In the genomic region with DNA sequence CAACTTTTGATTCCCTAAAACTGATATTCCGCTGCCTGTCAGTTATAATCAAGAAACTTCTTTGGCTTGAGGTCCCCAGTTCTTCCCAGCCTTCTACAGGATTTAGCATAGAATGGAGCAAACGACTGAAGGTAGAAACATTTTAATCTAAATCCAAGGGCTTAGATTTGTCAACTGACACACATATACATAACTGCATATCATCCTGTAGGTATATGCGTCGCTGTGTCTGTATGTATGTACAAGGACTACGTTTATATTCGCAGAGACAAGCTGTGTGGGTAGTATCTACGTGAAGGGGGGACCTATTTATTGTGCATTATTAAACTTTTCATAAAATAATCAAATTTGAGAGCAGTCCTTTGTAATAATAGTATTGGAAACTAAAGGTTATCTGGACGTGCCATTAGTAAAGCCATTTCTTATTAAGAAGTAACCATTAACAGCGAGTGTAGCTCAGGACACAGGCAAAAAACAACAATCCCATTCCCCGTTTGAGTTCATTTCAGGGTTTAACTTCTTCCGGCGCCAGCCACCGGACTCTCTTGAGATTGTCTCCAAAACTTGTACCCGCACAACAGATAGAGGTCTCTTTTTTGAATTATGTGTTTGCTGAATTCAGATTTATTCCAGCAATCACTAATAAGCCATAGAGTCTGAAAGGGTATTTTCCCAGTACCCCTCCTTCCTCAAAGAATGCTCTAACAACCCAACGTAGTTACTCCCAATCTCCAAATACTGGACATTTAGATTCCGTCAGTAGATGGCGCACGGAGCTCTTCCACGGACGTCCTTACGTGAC, we compare ENCODE assay signal across 1 cellular context.
TF ChIP-seq lines count a peak whose summit lies in the region.

No MANE protein-coding gene starts in this region.

TF ChIP-seq in HepG2, 621 proteins besides CTCF, POLR2A, EP300 and RAD21 (continued from another document and continues in another):
- TF ChIP-seq, protein P1, sequence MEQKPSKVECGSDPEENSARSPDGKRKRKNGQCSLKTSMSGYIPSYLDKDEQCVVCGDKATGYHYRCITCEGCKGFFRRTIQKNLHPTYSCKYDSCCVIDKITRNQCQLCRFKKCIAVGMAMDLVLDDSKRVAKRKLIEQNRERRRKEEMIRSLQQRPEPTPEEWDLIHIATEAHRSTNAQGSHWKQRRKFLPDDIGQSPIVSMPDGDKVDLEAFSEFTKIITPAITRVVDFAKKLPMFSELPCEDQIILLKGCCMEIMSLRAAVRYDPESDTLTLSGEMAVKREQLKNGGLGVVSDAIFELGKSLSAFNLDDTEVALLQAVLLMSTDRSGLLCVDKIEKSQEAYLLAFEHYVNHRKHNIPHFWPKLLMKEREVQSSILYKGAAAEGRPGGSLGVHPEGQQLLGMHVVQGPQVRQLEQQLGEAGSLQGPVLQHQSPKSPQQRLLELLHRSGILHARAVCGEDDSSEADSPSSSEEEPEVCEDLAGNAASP (CRISPR knock-in tag; IDR thresholded peaks at IDR 0.05; ENCODE audit: borderline replicate concordance): peak; percentile 100
- no peak for TF ChIP-seq ZNF567 (CRISPR knock-in tag; IDR thresholded peaks at IDR 0.05; ENCODE audit: borderline replicate concordance)
- 0 out of 2 replicates have a peak, but pooled peaks have one; percentile 27 for TF ChIP-seq MIXL1 (CRISPR knock-in tag; IDR thresholded peaks at IDR 0.05)
- TF ChIP-seq, protein P2, sequence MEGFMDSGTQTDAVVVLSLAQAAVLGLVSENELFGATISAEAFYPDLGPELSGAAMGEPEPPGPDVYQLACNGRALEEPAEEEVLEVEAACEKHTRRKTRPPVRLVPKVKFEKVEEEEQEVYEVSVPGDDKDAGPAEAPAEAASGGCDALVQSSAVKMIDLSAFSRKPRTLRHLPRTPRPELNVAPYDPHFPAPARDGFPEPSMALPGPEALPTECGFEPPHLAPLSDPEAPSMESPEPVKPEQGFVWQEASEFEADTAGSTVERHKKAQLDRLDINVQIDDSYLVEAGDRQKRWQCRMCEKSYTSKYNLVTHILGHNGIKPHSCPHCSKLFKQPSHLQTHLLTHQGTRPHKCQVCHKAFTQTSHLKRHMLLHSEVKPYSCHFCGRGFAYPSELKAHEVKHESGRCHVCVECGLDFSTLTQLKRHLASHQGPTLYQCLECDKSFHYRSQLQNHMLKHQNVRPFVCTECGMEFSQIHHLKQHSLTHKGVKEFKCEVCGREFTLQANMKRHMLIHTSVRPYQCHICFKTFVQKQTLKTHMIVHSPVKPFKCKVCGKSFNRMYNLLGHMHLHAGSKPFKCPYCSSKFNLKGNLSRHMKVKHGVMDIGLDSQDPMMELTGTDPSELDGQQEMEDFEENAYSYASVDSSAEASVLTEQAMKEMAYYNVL (CRISPR knock-in tag; IDR thresholded peaks at IDR 0.05; ENCODE audit: borderline replicate concordance): no peak
- no peak for TF ChIP-seq ZNF205 (CRISPR knock-in tag; IDR thresholded peaks at IDR 0.05)
- no peak for TF ChIP-seq ZNF792 (CRISPR knock-in tag; IDR thresholded peaks at IDR 0.05)
- no peak for TF ChIP-seq THAP9 (CRISPR knock-in tag; IDR thresholded peaks at IDR 0.05; ENCODE audit: borderline replicate concordance)
- TF ChIP-seq, protein P3, sequence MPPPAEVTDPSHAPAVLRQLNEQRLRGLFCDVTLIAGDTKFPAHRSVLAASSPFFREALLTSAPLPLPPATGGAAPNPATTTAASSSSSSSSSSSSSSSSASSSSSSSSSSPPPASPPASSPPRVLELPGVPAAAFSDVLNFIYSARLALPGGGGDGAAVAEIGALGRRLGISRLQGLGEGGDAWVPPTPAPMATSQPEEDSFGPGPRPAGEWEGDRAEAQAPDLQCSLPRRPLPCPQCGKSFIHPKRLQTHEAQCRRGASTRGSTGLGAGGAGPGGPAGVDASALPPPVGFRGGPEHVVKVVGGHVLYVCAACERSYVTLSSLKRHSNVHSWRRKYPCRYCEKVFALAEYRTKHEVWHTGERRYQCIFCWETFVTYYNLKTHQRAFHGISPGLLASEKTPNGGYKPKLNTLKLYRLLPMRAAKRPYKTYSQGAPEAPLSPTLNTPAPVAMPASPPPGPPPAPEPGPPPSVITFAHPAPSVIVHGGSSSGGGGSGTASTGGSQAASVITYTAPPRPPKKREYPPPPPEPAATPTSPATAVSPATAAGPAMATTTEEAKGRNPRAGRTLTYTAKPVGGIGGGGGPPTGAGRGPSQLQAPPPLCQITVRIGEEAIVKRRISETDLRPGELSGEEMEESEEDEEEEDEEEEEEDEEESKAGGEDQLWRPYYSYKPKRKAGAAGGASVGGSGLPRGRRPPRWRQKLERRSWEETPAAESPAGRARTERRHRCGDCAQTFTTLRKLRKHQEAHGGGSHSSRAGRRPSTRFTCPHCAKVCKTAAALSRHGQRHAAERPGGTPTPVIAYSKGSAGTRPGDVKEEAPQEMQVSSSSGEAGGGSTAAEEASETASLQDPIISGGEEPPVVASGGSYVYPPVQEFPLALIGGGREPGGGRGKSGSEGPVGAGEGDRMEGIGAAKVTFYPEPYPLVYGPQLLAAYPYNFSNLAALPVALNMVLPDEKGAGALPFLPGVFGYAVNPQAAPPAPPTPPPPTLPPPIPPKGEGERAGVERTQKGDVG (CRISPR knock-in tag; IDR thresholded peaks at IDR 0.05; ENCODE audit: borderline replicate concordance): no peak
- 0 out of 2 replicates have a peak, but pooled peaks have one; percentile 9 for TF ChIP-seq FOSL2 (CRISPR knock-in tag; IDR thresholded peaks at IDR 0.05)
- TF ChIP-seq, protein P4, sequence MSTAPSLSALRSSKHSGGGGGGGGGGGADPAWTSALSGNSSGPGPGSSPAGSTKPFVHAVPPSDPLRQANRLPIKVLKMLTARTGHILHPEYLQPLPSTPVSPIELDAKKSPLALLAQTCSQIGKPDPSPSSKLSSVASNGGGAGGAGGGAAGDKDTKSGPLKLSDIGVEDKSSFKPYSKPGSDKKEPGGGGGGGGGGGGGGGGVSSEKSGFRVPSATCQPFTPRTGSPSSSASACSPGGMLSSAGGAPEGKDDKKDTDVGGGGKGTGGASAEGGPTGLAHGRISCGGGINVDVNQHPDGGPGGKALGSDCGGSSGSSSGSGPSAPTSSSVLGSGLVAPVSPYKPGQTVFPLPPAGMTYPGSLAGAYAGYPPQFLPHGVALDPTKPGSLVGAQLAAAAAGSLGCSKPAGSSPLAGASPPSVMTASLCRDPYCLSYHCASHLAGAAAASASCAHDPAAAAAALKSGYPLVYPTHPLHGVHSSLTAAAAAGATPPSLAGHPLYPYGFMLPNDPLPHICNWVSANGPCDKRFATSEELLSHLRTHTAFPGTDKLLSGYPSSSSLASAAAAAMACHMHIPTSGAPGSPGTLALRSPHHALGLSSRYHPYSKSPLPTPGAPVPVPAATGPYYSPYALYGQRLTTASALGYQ (CRISPR knock-in tag; IDR thresholded peaks at IDR 0.05): no peak
- TF ChIP-seq ZNF614 (CRISPR knock-in tag; IDR thresholded peaks at IDR 0.05; ENCODE audit: borderline replicate concordance): no peak
- no peak for TF ChIP-seq SSRP1 (CRISPR knock-in tag; IDR thresholded peaks at IDR 0.05)
- TF ChIP-seq AGO2 (optimal IDR thresholded peaks at IDR 0.05; ENCODE audit: low read depth, low read length): no peak
- no peak for TF ChIP-seq ZNF543 (CRISPR knock-in tag; IDR thresholded peaks at IDR 0.05)
- TF ChIP-seq ZMYM3 (CRISPR knock-in tag; IDR thresholded peaks at IDR 0.05): no peak
- no peak for TF ChIP-seq ZNF10 (CRISPR knock-in tag; IDR thresholded peaks at IDR 0.05; ENCODE audit: borderline replicate concordance, low read depth)
- no peak for TF ChIP-seq NFKBIZ (CRISPR knock-in tag; IDR thresholded peaks at IDR 0.05)
- TF ChIP-seq ZNF609 (CRISPR knock-in tag; IDR thresholded peaks at IDR 0.05; ENCODE audit: borderline replicate concordance): no peak
- TF ChIP-seq ZNF83 (CRISPR knock-in tag; IDR thresholded peaks at IDR 0.05; ENCODE audit: borderline replicate concordance): no peak
- no peak for TF ChIP-seq NFE2L1 (CRISPR knock-in tag; IDR thresholded peaks at IDR 0.05; ENCODE audit: borderline replicate concordance)
- no peak for TF ChIP-seq FLYWCH1 (CRISPR knock-in tag; IDR thresholded peaks at IDR 0.05)
- no peak for TF ChIP-seq POGZ (CRISPR knock-in tag; IDR thresholded peaks at IDR 0.05)
- TF ChIP-seq ZZZ3 (CRISPR knock-in tag; IDR thresholded peaks at IDR 0.05; ENCODE audit: borderline replicate concordance): no peak
- no peak for TF ChIP-seq ZFYVE20 (CRISPR knock-in tag; IDR thresholded peaks at IDR 0.05; ENCODE audit: borderline replicate concordance, low read depth)
- TF ChIP-seq RORA (CRISPR knock-in tag; IDR thresholded peaks at IDR 0.05): no peak
- no peak for TF ChIP-seq NFE2L2 (IDR thresholded peaks at IDR 0.05; ENCODE audit: low read length)
